ENCODE assay signal across 8 cellular contexts in genomic region chr14:102591372-102591943, GRCh38. TPM values are rescaled to one million over a fixed set of nuclear protein-coding genes. Genes with fewer than 3 reads are reported as not detected.
DNase-seq lines count a peak whose midpoint lies in the region; ATAC-seq and TF ChIP-seq lines count a peak whose summit lies in the region.

No MANE protein-coding gene starts in this region.

- peak; percentile 38 for DNase-seq in NCI-H2171 treated with DMSO at 0.1 percent for 48 hours (lab: John Stamatoyannopoulos, UW)
- DNase-seq in heart left ventricle, result peak; percentile 51 to 67 (median 64)
- DNase-seq in pons (ENCODE audit: low spot score), result peak; percentile 38
- no peak for DNase-seq in foreskin melanocyte
- DNase-seq in NCI-H2196 treated with DMSO at 0.1 percent for 48 hours (lab: John Stamatoyannopoulos, UW; ENCODE audit: unreplicated experiment), result no peak

- H3K4me1 Mint-ChIP-seq in activated naive CD4-positive, alpha-beta T cell treated with anti-CD3 and anti-CD28 coated beads, Interleukin-2, amount 50 U/mL, for 24 hours, result peaks cover 25% of the 10 kb centered on the region

- H3K4me1 ChIP-seq in heart left ventricle, result peaks cover 5 to 28% (median 20%) of the 10 kb centered on the region in 12 donors

- H3K4me3 Mint-ChIP-seq in activated naive CD4-positive, alpha-beta T cell treated with anti-CD3 and anti-CD28 coated beads, Interleukin-2, amount 50 U/mL, for 24 hours, result peak overlapping the region; percentile 79

- peaks cover 3% of the 10 kb centered on the region for H3K36me3 Mint-ChIP-seq in activated naive CD4-positive, alpha-beta T cell treated with anti-CD3 and anti-CD28 coated beads, Interleukin-2, amount 50 U/mL, for 24 hours

- WGBS in heart left ventricle, 4 donors, result 1 to 2% (median 2%) methylated on average over 22 to 37 of the region's 37 CpGs

- no peaks in the 10 kb centered on the region for H3K27me3 Mint-ChIP-seq in activated naive CD4-positive, alpha-beta T cell treated with anti-CD3 and anti-CD28 coated beads, Interleukin-2, amount 50 U/mL, for 24 hours

- peaks cover 0 to 3% (median 0%) of the 10 kb centered on the region in 9 donors for H3K36me3 ChIP-seq in heart left ventricle

- intact Hi-C loops in heart left ventricle (cut with DNase I), result loop anchor here in 7 of 10 donors (2.0 to 10.0 kb wide), 6 partner anchors 64 to 103 kb away; no protein-coding TSS in a partner anchor

- peak overlapping the region; percentile 73 to 99 (median 92) for H3K4me3 ChIP-seq in heart left ventricle

- no peaks in the 10 kb centered on the region for H3K9me3 ChIP-seq in heart left ventricle

- TF ChIP-seq CTCF in 22Rv1 (IDR thresholded peaks at IDR 0.05) (no peak), heart left ventricle (IDR thresholded peaks at IDR 0.05) (no peak)

- peak overlapping the region; percentile 92 for H3K27ac ChIP-seq in 22Rv1
- H3K27ac ChIP-seq in heart left ventricle, result peak overlapping the region; percentile 92 to 99 (median 98)

- H3K27ac Mint-ChIP-seq in activated naive CD4-positive, alpha-beta T cell treated with anti-CD3 and anti-CD28 coated beads, Interleukin-2, amount 50 U/mL, for 24 hours, result peak overlapping the region; percentile 30

- ATAC-seq in GM18502 (IDR thresholded peaks at IDR 0.05; ENCODE audit: poor library complexity, unreplicated experiment), result peak; percentile 0
- peak in 3 of 4 donors; percentile 1 to 9 (median 8) for ATAC-seq in heart left ventricle

- no peak for TF ChIP-seq POLR2A in heart left ventricle (IDR thresholded peaks at IDR 0.05)

- no peaks in the 10 kb centered on the region for H3K9me3 Mint-ChIP-seq in activated naive CD4-positive, alpha-beta T cell treated with anti-CD3 and anti-CD28 coated beads, Interleukin-2, amount 50 U/mL, for 24 hours

- no peaks in the 10 kb centered on the region for H3K27me3 ChIP-seq in heart left ventricle

RNA-seq across cellular contexts. Expression of gene RCOR1, which starts 1.0 kb away (rescaled TPM):
- 10 to 100 TPM in 6 of 9 donors, 1 to 10 TPM in 3; 8.5 to 20.9 (median 12.8) TPM for total RNA-seq in heart left ventricle
- polyA plus RNA-seq in heart left ventricle, result 10 to 100 TPM in 1 of 2 donors, 1 to 10 TPM in 1; 2.7 to 11.1 TPM

Comparison
In these comparisons a context has a peak if more than half of its experiments do, and no peak if none do; other contexts are left out.
1. DNase-seq: peak in NCI-H2171 treated with DMSO at 0.1 percent for 48 hours (single experiment), heart left ventricle (5 of 5) and pons (single experiment); none in foreskin melanocyte (single experiment) and NCI-H2196 treated with DMSO at 0.1 percent for 48 hours (single experiment).